In the genomic region with DNA sequence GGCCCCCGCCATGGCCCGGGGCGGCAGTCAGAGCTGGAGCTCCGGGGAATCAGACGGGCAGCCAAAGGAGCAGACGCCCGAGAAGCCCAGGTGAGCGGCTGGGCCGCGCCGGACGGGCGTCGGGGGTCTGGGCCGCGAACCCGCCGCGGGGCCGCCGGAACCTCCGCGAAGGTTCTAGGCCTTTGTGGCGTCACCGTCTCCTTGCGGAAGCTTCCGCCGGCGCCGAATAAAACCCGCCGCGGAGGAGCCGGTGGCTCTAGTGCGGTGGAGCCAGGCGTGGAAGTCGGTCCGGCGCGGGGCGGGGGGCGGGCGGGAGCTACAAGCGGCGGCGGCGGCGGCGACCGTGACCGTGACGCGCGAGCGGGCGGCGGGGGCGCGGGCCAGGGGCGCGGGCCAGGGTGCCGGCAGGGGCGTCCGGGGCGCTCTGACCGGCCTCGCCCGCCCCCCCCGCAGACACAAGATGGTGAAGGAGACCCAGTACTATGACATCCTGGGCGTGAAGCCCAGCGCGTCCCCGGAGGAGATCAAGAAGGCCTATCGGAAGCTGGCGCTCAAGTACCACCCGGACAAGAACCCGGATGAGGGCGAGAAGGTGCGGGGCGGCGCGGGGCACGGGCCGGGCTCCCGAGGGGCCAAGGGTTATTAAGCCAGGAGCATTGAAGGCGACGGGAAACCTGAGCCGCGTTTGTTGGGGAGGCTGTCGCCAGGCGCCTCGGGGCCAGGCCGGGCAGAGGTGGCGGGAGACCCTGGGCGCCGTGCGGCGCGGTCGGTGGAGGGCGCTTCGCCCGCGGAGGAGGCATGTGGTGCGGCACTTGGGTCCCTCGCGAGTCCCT, we compare ENCODE assay signal across 7 cellular contexts. TPM values are rescaled to one million over a fixed set of nuclear protein-coding genes. Genes with fewer than 3 reads are reported as not detected.
DNase-seq lines count a peak whose midpoint lies in the region; ATAC-seq and TF ChIP-seq lines count a peak whose summit lies in the region.

A gene (plus strand): TSS at position 259 of the 833 bp plus-strand sequence. CDS start 202 bp downstream, at position 461.

- TF ChIP-seq CTCF in choroid plexus epithelial cell (conservative IDR thresholded peaks at IDR 0.05; ENCODE audit: low read depth, low read length) (peak; percentile 15), RWPE1 (conservative IDR thresholded peaks at IDR 0.05; ENCODE audit: low read depth) (no peak)

- intact Hi-C loops in left colon (cut with DNase I, micrococcal nuclease) = no loop called here

- peak; percentile 37 for ATAC-seq in HG02798 (IDR thresholded peaks at IDR 0.05; ENCODE audit: poor library complexity, unreplicated experiment)
- ATAC-seq in left colon = peak; percentile 63
- ATAC-seq in GM18907 (IDR thresholded peaks at IDR 0.05; ENCODE audit: unreplicated experiment) = no peak

- DNase-seq in activated CD4-positive, alpha-beta T cell treated with anti-CD3 and anti-CD28 coated beads for 48 hours = peak; percentile 66
- DNase-seq in choroid plexus epithelial cell (ENCODE audit: low read depth) (peak; percentile 52), left colon (peak; percentile 59 to 72), RWPE1 (ENCODE audit: low spot score) (no peak)
- peak; percentile 32 to 47 for DNase-seq in stimulated activated CD4-positive, alpha-beta T cell treated with anti-CD3 and anti-CD28 coated beads, Interleukin-2, amount 100 ng/mL, for 48 hours

- CTCF ChIA-PET in RWPE1 (lab: Yijun Ruan, JAX) = interaction anchor here (0.7 kb wide), 1 partner anchor 11 kb away, joined by 3 read pairs; no protein-coding TSS in a partner anchor

- no peak within 1 kb of the TSS for H3K27ac ChIP-seq in RWPE1

- POLR2A ChIA-PET in RWPE1 (lab: Yijun Ruan, JAX; ENCODE audit: low non-redundant PET) = no interaction called here

- H3K4me3 ChIP-seq in choroid plexus epithelial cell (ENCODE audit: low read depth, low read length) = peak within 1 kb of the TSS; percentile 66

RNA-seq across cellular contexts. Expression of the gene that starts here (rescaled TPM):
- total RNA-seq in left colon = 10 to 100 TPM; 36.7 to 39.6 TPM
